1 cellular context compared by ENCODE assay signal in the genomic region with DNA sequence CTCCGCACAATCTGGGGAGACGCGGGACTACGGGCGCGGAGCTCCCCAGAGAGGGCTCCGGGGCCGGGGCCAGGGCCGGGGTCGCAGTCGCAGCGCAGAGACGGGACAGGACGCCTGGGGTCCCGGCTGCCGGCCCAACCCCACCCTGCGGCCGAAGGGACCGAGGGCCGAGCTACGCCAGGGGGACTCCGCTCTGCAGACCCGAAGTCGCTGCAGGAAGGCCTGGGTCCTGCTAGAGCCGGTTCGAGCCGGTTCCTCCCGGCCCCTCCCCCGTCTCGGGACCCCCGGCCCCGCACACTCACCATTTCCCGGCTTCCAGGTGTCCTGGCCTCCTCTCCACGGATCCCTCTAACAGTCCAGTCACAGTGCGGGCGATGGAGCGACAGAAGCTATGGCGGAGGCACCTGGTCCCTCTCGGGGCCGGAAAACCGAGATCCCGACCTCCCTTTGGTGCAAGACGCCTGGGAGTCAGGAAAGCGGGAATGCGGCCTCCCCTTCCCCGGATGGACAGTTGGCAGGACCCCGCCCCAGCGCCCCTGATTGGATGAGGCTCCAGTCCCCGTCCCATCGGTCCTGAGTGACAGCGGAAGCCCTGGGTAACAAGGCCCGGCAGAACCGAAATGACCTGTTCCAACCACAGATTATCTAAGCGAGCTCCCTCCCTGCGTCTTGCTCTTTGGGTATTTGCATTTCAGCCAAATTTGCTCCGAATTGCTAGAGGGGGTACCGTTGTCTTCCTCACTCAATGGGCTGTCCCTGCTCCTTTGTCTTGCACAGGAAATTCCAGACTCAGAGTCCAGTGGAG.
TF ChIP-seq lines count a peak whose summit lies in the region.

A gene (minus strand): TSS at position 481 of the 805 bp plus-strand sequence. CDS start 176 bp downstream, at position 305.

TF ChIP-seq in HepG2, 621 proteins besides CTCF, POLR2A, EP300 and RAD21 (continued from another document and continues in another):
- TF ChIP-seq KMT2B (CRISPR knock-in tag; IDR thresholded peaks at IDR 0.05) (peak; percentile 39; the same call in 1 of the 2 replicates), RFXAP (CRISPR knock-in tag; IDR thresholded peaks at IDR 0.05; ENCODE audit: borderline replicate concordance) (peak; percentile 66; the same call in 1 of the 2 replicates), ZNF264 (CRISPR knock-in tag; IDR thresholded peaks at IDR 0.05) (0 out of 2 replicates have a peak, but pooled peaks have one; percentile 26), ZNF468 (CRISPR knock-in tag; IDR thresholded peaks at IDR 0.05) (no peak), SAP130 (CRISPR knock-in tag; IDR thresholded peaks at IDR 0.05; ENCODE audit: low read depth) (peak; percentile 93), PHF20 (CRISPR knock-in tag; IDR thresholded peaks at IDR 0.05) (peak; percentile 79), ATF7-NPFF (CRISPR knock-in tag; IDR thresholded peaks at IDR 0.05; ENCODE audit: low read depth) (peak; percentile 55; the same call in 1 of the 2 replicates), KDM5A (IDR thresholded peaks at IDR 0.05; ENCODE audit: borderline replicate concordance, low read length) (no peak; the same call in 1 of the 2 replicates), SALL2 (CRISPR knock-in tag; IDR thresholded peaks at IDR 0.05) (peak; percentile 61; the same call in 1 of the 2 replicates), ZNF33A (CRISPR knock-in tag; IDR thresholded peaks at IDR 0.05; ENCODE audit: borderline replicate concordance) (no peak), TCF7 (IDR thresholded peaks at IDR 0.05; ENCODE audit: low read depth) (no peak), ZSCAN21 (CRISPR knock-in tag; IDR thresholded peaks at IDR 0.05; ENCODE audit: borderline replicate concordance) (0 out of 2 replicates have a peak, but pooled peaks have one; percentile 58), ZFAT (CRISPR knock-in tag; conservative IDR thresholded peaks at IDR 0.05) (0 out of 2 replicates have a peak, but pooled peaks have one; percentile 12), SMC3 (IDR thresholded peaks at IDR 0.05; ENCODE audit: low read length) (no peak), MAFK (conservative IDR thresholded peaks at IDR 0.05 in 1 of 2, IDR thresholded peaks at IDR 0.05 in 1 of 2; ENCODE audit: low read length in 2 of 2) (no peak), ZNF549 (CRISPR knock-in tag; IDR thresholded peaks at IDR 0.05) (no peak), ZNF496 (CRISPR knock-in tag; IDR thresholded peaks at IDR 0.05; ENCODE audit: insufficient replicate concordance) (no peak), HIVEP1 (CRISPR knock-in tag; IDR thresholded peaks at IDR 0.05) (0 out of 2 replicates have a peak, but pooled peaks have one; percentile 41), PAF1 (CRISPR knock-in tag; IDR thresholded peaks at IDR 0.05) (no peak), ZNF781 (CRISPR knock-in tag; IDR thresholded peaks at IDR 0.05; ENCODE audit: borderline replicate concordance, not compliant biosample characterization) (no peak), CREM (IDR thresholded peaks at IDR 0.05) (peak; percentile 38; the same call in 1 of the 2 replicates), CREM (CRISPR knock-in tag; IDR thresholded peaks at IDR 0.05) (no peak), ZNF460 (CRISPR knock-in tag; IDR thresholded peaks at IDR 0.05; ENCODE audit: borderline replicate concordance) (no peak), BRD4 (CRISPR knock-in tag; IDR thresholded peaks at IDR 0.05) (peak; percentile 56), ZNF782 (CRISPR knock-in tag; IDR thresholded peaks at IDR 0.05; ENCODE audit: borderline replicate concordance) (0 out of 2 replicates have a peak, but pooled peaks have one; percentile 63), ZNF33B (CRISPR knock-in tag; IDR thresholded peaks at IDR 0.05) (peak; percentile 69; the same call in 1 of the 2 replicates), ZNF572 (CRISPR knock-in tag; IDR thresholded peaks at IDR 0.05) (no peak), ZNF274 (CRISPR knock-in tag; IDR thresholded peaks at IDR 0.05) (peak; percentile 72; the same call in 1 of the 2 replicates)
- TF ChIP-seq, protein P1, sequence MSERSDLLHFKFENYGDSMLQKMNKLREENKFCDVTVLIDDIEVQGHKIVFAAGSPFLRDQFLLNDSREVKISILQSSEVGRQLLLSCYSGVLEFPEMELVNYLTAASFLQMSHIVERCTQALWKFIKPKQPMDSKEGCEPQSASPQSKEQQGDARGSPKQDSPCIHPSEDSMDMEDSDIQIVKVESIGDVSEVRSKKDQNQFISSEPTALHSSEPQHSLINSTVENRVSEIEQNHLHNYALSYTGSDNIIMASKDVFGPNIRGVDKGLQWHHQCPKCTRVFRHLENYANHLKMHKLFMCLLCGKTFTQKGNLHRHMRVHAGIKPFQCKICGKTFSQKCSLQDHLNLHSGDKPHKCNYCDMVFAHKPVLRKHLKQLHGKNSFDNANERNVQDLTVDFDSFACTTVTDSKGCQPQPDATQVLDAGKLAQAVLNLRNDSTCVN (CRISPR knock-in tag; IDR thresholded peaks at IDR 0.05; ENCODE audit: borderline replicate concordance) = no peak
- TF ChIP-seq, protein P2, sequence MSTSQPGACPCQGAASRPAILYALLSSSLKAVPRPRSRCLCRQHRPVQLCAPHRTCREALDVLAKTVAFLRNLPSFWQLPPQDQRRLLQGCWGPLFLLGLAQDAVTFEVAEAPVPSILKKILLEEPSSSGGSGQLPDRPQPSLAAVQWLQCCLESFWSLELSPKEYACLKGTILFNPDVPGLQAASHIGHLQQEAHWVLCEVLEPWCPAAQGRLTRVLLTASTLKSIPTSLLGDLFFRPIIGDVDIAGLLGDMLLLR (CRISPR knock-in tag; IDR thresholded peaks at IDR 0.05) = no peak
- TF ChIP-seq, protein P3, sequence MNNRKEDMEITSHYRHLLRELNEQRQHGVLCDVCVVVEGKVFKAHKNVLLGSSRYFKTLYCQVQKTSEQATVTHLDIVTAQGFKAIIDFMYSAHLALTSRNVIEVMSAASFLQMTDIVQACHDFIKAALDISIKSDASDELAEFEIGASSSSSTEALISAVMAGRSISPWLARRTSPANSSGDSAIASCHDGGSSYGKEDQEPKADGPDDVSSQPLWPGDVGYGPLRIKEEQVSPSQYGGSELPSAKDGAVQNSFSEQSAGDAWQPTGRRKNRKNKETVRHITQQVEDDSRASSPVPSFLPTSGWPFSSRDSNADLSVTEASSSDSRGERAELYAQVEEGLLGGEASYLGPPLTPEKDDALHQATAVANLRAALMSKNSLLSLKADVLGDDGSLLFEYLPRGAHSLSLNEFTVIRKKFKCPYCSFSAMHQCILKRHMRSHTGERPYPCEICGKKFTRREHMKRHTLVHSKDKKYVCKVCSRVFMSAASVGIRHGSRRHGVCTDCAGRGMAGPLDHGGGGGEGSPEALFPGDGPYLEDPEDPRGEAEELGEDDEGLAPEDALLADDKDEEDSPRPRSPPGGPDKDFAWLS (CRISPR knock-in tag; IDR thresholded peaks at IDR 0.05; ENCODE audit: borderline replicate concordance) = no peak
- TF ChIP-seq, protein P4, sequence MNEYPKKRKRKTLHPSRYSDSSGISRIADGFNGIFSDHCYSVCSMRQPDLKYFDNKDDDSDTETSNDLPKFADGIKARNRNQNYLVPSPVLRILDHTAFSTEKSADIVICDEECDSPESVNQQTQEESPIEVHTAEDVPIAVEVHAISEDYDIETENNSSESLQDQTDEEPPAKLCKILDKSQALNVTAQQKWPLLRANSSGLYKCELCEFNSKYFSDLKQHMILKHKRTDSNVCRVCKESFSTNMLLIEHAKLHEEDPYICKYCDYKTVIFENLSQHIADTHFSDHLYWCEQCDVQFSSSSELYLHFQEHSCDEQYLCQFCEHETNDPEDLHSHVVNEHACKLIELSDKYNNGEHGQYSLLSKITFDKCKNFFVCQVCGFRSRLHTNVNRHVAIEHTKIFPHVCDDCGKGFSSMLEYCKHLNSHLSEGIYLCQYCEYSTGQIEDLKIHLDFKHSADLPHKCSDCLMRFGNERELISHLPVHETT (CRISPR knock-in tag; conservative IDR thresholded peaks at IDR 0.05) = no peak
- TF ChIP-seq, protein P5, sequence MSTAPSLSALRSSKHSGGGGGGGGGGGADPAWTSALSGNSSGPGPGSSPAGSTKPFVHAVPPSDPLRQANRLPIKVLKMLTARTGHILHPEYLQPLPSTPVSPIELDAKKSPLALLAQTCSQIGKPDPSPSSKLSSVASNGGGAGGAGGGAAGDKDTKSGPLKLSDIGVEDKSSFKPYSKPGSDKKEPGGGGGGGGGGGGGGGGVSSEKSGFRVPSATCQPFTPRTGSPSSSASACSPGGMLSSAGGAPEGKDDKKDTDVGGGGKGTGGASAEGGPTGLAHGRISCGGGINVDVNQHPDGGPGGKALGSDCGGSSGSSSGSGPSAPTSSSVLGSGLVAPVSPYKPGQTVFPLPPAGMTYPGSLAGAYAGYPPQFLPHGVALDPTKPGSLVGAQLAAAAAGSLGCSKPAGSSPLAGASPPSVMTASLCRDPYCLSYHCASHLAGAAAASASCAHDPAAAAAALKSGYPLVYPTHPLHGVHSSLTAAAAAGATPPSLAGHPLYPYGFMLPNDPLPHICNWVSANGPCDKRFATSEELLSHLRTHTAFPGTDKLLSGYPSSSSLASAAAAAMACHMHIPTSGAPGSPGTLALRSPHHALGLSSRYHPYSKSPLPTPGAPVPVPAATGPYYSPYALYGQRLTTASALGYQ (CRISPR knock-in tag; IDR thresholded peaks at IDR 0.05) = 0 out of 2 replicates have a peak, but pooled peaks have one; percentile 27
- TF ChIP-seq, protein P6, sequence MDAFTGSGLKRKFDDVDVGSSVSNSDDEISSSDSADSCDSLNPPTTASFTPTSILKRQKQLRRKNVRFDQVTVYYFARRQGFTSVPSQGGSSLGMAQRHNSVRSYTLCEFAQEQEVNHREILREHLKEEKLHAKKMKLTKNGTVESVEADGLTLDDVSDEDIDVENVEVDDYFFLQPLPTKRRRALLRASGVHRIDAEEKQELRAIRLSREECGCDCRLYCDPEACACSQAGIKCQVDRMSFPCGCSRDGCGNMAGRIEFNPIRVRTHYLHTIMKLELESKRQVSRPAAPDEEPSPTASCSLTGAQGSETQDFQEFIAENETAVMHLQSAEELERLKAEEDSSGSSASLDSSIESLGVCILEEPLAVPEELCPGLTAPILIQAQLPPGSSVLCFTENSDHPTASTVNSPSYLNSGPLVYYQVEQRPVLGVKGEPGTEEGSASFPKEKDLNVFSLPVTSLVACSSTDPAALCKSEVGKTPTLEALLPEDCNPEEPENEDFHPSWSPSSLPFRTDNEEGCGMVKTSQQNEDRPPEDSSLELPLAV (CRISPR knock-in tag; conservative IDR thresholded peaks at IDR 0.05; ENCODE audit: low read depth) = no peak
- TF ChIP-seq, protein P7, sequence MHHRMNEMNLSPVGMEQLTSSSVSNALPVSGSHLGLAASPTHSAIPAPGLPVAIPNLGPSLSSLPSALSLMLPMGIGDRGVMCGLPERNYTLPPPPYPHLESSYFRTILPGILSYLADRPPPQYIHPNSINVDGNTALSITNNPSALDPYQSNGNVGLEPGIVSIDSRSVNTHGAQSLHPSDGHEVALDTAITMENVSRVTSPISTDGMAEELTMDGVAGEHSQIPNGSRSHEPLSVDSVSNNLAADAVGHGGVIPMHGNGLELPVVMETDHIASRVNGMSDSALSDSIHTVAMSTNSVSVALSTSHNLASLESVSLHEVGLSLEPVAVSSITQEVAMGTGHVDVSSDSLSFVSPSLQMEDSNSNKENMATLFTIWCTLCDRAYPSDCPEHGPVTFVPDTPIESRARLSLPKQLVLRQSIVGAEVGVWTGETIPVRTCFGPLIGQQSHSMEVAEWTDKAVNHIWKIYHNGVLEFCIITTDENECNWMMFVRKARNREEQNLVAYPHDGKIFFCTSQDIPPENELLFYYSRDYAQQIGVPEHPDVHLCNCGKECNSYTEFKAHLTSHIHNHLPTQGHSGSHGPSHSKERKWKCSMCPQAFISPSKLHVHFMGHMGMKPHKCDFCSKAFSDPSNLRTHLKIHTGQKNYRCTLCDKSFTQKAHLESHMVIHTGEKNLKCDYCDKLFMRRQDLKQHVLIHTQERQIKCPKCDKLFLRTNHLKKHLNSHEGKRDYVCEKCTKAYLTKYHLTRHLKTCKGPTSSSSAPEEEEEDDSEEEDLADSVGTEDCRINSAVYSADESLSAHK (CRISPR knock-in tag; IDR thresholded peaks at IDR 0.05; ENCODE audit: borderline replicate concordance) = no peak
- TF ChIP-seq, protein P8, sequence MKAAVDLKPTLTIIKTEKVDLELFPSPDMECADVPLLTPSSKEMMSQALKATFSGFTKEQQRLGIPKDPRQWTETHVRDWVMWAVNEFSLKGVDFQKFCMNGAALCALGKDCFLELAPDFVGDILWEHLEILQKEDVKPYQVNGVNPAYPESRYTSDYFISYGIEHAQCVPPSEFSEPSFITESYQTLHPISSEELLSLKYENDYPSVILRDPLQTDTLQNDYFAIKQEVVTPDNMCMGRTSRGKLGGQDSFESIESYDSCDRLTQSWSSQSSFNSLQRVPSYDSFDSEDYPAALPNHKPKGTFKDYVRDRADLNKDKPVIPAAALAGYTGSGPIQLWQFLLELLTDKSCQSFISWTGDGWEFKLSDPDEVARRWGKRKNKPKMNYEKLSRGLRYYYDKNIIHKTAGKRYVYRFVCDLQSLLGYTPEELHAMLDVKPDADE (CRISPR knock-in tag; IDR thresholded peaks at IDR 0.05) = no peak
- TF ChIP-seq, protein P9, sequence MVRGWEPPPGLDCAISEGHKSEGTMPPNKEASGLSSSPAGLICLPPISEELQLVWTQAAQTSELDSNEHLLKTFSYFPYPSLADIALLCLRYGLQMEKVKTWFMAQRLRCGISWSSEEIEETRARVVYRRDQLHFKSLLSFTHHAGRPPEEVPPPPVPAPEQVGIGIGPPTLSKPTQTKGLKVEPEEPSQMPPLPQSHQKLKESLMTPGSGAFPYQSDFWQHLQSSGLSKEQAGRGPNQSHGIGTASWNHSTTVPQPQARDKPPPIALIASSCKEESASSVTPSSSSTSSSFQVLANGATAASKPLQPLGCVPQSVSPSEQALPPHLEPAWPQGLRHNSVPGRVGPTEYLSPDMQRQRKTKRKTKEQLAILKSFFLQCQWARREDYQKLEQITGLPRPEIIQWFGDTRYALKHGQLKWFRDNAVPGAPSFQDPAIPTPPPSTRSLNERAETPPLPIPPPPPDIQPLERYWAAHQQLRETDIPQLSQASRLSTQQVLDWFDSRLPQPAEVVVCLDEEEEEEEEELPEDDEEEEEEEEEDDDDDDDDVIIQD (CRISPR knock-in tag; IDR thresholded peaks at IDR 0.05; ENCODE audit: low read depth) = 0 out of 2 replicates have a peak, but pooled peaks have one; percentile 40
- TF ChIP-seq, protein P10, sequence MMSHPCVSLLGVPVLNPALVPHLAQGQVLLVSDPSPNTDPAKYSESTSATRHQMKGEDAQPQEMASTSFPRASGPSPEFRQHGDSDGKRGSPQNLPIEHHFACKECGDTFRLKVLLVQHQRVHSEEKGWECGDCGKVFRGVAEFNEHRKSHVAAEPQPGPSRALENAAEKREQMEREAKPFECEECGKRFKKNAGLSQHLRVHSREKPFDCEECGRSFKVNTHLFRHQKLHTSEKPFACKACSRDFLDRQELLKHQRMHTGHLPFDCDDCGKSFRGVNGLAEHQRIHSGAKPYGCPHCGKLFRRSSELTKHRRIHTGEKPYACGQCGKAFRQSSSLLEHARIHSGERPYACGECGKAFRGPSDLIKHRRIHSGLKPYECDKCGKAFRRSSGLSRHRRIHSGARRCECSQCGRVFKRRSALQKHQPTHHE (CRISPR knock-in tag; IDR thresholded peaks at IDR 0.05; ENCODE audit: borderline replicate concordance) = peak; percentile 77
